In the genomic region with DNA sequence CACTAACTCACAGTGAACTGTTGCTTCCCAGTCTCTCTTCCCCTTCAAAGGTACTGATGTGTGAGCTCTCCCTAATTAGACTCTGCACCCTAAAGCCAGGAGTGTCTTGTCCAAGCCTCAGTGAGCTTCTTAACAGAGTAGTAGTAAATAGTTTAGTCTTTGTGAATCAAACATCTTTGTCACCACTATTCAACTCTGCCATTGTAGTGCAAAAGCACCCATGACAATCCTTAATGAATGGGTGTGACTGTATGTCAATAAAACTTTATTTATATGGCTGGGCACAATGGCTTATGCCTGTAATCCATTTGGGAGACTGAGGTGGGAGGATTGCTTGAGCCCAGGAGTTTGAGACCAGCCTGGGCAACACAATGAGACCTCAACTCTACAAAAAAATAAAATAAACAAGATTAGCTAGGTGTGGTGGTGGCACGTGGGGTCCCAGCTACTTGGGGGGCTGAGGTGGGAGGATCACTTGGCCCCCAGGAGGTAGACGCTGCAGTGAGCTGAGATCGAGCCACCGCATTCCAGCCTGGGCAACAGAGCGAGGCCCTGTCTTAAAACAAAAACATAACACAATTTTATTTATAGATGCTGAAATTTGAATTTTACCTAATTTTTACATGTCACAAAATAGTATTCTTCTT, we compare ENCODE assay signal across 2 cellular contexts.
TF ChIP-seq lines count a peak whose summit lies in the region.

No MANE protein-coding gene starts in this region.

TF ChIP-seq in GM23338, 12 proteins besides CTCF, POLR2A, EP300 and RAD21 (continued from another document):
- TF ChIP-seq, protein P1, sequence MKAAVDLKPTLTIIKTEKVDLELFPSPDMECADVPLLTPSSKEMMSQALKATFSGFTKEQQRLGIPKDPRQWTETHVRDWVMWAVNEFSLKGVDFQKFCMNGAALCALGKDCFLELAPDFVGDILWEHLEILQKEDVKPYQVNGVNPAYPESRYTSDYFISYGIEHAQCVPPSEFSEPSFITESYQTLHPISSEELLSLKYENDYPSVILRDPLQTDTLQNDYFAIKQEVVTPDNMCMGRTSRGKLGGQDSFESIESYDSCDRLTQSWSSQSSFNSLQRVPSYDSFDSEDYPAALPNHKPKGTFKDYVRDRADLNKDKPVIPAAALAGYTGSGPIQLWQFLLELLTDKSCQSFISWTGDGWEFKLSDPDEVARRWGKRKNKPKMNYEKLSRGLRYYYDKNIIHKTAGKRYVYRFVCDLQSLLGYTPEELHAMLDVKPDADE (IDR thresholded peaks at IDR 0.05), result no peak
- TF ChIP-seq CREB1 (CRISPR knock-in tag; IDR thresholded peaks at IDR 0.05; ENCODE audit: low read depth) (no peak), EZH2 (IDR thresholded peaks at IDR 0.05; ENCODE audit: low read depth, unreplicated experiment) (no peak), STAT1 (IDR thresholded peaks at IDR 0.05; ENCODE audit: unreplicated experiment) (no peak)
- TF ChIP-seq, protein P2, sequence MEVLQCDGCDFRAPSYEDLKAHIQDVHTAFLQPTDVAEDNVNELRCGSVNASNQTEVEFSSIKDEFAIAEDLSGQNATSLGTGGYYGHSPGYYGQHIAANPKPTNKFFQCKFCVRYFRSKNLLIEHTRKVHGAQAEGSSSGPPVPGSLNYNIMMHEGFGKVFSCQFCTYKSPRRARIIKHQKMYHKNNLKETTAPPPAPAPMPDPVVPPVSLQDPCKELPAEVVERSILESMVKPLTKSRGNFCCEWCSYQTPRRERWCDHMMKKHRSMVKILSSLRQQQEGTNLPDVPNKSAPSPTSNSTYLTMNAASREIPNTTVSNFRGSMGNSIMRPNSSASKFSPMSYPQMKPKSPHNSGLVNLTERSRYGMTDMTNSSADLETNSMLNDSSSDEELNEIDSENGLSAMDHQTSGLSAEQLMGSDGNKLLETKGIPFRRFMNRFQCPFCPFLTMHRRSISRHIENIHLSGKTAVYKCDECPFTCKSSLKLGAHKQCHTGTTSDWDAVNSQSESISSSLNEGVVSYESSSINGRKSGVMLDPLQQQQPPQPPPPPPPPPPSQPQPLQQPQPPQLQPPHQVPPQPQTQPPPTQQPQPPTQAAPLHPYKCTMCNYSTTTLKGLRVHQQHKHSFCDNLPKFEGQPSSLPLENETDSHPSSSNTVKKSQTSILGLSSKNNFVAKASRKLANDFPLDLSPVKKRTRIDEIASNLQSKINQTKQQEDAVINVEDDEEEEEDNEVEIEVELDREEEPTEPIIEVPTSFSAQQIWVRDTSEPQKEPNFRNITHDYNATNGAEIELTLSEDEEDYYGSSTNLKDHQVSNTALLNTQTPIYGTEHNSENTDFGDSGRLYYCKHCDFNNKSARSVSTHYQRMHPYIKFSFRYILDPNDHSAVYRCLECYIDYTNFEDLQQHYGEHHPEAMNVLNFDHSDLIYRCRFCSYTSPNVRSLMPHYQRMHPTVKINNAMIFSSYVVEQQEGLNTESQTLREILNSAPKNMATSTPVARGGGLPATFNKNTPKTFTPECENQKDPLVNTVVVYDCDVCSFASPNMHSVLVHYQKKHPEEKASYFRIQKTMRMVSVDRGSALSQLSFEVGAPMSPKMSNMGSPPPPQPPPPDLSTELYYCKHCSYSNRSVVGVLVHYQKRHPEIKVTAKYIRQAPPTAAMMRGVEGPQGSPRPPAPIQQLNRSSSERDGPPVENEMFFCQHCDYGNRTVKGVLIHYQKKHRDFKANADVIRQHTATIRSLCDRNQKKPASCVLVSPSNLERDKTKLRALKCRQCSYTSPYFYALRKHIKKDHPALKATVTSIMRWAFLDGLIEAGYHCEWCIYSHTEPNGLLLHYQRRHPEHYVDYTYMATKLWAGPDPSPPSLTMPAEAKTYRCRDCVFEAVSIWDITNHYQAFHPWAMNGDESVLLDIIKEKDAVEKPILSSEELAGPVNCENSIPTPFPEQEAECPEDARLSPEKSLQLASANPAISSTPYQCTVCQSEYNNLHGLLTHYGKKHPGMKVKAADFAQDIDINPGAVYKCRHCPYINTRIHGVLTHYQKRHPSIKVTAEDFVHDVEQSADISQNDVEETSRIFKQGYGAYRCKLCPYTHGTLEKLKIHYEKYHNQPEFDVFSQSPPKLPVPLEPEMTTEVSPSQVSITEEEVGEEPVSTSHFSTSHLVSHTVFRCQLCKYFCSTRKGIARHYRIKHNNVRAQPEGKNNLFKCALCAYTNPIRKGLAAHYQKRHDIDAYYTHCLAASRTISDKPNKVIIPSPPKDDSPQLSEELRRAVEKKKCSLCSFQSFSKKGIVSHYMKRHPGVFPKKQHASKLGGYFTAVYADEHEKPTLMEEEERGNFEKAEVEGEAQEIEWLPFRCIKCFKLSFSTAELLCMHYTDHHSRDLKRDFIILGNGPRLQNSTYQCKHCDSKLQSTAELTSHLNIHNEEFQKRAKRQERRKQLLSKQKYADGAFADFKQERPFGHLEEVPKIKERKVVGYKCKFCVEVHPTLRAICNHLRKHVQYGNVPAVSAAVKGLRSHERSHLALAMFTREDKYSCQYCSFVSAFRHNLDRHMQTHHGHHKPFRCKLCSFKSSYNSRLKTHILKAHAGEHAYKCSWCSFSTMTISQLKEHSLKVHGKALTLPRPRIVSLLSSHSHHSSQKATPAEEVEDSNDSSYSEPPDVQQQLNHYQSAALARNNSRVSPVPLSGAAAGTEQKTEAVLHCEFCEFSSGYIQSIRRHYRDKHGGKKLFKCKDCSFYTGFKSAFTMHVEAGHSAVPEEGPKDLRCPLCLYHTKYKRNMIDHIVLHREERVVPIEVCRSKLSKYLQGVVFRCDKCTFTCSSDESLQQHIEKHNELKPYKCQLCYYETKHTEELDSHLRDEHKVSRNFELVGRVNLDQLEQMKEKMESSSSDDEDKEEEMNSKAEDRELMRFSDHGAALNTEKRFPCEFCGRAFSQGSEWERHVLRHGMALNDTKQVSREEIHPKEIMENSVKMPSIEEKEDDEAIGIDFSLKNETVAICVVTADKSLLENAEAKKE (CRISPR knock-in tag; IDR thresholded peaks at IDR 0.05), result no peak

TF ChIP-seq in WTC11, 78 proteins besides CTCF, POLR2A, EP300 and RAD21 (continued from another document):
- TF ChIP-seq, protein P3, sequence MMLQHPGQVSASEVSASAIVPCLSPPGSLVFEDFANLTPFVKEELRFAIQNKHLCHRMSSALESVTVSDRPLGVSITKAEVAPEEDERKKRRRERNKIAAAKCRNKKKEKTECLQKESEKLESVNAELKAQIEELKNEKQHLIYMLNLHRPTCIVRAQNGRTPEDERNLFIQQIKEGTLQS (CRISPR knock-in tag; conservative IDR thresholded peaks at IDR 0.05), result no peak
- TF ChIP-seq, protein P4, sequence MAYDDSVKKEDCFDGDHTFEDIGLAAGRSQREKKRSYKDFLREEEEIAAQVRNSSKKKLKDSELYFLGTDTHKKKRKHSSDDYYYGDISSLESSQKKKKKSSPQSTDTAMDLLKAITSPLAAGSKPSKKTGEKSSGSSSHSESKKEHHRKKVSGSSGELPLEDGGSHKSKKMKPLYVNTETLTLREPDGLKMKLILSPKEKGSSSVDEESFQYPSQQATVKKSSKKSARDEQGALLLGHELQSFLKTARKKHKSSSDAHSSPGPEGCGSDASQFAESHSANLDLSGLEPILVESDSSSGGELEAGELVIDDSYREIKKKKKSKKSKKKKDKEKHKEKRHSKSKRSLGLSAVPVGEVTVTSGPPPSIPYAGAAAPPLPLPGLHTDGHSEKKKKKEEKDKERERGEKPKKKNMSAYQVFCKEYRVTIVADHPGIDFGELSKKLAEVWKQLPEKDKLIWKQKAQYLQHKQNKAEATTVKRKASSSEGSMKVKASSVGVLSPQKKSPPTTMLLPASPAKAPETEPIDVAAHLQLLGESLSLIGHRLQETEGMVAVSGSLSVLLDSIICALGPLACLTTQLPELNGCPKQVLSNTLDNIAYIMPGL (CRISPR knock-in tag; IDR thresholded peaks at IDR 0.05), result no peak
- TF ChIP-seq, protein P5, sequence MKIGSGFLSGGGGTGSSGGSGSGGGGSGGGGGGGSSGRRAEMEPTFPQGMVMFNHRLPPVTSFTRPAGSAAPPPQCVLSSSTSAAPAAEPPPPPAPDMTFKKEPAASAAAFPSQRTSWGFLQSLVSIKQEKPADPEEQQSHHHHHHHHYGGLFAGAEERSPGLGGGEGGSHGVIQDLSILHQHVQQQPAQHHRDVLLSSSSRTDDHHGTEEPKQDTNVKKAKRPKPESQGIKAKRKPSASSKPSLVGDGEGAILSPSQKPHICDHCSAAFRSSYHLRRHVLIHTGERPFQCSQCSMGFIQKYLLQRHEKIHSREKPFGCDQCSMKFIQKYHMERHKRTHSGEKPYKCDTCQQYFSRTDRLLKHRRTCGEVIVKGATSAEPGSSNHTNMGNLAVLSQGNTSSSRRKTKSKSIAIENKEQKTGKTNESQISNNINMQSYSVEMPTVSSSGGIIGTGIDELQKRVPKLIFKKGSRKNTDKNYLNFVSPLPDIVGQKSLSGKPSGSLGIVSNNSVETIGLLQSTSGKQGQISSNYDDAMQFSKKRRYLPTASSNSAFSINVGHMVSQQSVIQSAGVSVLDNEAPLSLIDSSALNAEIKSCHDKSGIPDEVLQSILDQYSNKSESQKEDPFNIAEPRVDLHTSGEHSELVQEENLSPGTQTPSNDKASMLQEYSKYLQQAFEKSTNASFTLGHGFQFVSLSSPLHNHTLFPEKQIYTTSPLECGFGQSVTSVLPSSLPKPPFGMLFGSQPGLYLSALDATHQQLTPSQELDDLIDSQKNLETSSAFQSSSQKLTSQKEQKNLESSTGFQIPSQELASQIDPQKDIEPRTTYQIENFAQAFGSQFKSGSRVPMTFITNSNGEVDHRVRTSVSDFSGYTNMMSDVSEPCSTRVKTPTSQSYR (CRISPR knock-in tag; IDR thresholded peaks at IDR 0.05), result no peak
- TF ChIP-seq FOXP1 (CRISPR knock-in tag; IDR thresholded peaks at IDR 0.05; ENCODE audit: borderline replicate concordance), result no peak
